10 cellular contexts compared by ENCODE assay signal in the genomic region with DNA sequence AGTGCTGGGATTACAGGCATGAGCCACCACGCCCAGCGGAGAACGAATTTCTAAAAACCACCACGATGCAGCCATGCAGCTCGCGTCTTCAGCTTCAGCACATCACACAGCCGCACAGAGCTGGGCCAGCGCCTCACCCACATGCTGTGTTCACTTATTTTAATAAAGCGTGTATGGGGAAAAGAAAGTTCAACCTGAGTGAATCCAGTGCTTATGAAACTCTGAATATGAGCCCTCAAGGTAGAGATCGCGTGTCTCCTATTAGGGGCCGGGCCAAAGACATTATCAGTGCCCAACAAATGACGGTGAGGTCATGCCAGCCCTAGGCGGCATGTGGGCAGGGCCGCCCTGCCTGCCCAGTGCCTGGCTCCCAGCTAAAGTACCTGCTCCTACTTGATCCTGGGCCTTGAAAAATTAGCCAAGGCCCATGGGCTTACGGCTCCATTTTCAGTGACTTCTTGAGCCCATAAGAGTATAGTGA. TPM values are rescaled to one million over a fixed set of nuclear protein-coding genes. Genes with fewer than 3 reads are reported as not detected.
DNase-seq lines count a peak whose midpoint lies in the region; ATAC-seq and TF ChIP-seq lines count a peak whose summit lies in the region.
"Had no signal": no experiment of that assay in that cellular context is flagged by ENCODE, and none has a peak within 500 bp of the region (broad histone marks: within the 10 kb centered on the region; RNA-seq: fewer than 3 reads in every experiment).

No MANE protein-coding gene starts in this region.

- TF ChIP-seq CTCF in GM12864 (IDR thresholded peaks at IDR 0.05; ENCODE audit: low read depth, low read length, missing control alignments) (no peak), brain (conservative IDR thresholded peaks at IDR 0.05) (no peak)

- H3K27me3 Mint-ChIP-seq in brain = no peaks in the 10 kb centered on the region
- no peaks in the 10 kb centered on the region for H3K27me3 Mint-ChIP-seq in effector memory CD8-positive, alpha-beta T cell
- H3K27me3 Mint-ChIP-seq in stimulated activated naive CD8-positive, alpha-beta T cell treated with anti-CD3 and anti-CD28 coated beads, Interleukin-15, amount 100 ng/mL, for 72 hours = peaks cover 67% of the 10 kb centered on the region

- no peaks in the 10 kb centered on the region for H3K9me3 Mint-ChIP-seq in brain
- no peaks in the 10 kb centered on the region for H3K9me3 Mint-ChIP-seq in effector memory CD8-positive, alpha-beta T cell
- H3K9me3 Mint-ChIP-seq in stimulated activated naive CD8-positive, alpha-beta T cell treated with anti-CD3 and anti-CD28 coated beads, Interleukin-15, amount 100 ng/mL, for 72 hours = no peaks in the 10 kb centered on the region

- peak overlapping the region; percentile 10 to 52 (median 22) for H3K27ac Mint-ChIP-seq in brain
- no peak overlapping the region for H3K27ac Mint-ChIP-seq in effector memory CD8-positive, alpha-beta T cell
- H3K27ac Mint-ChIP-seq in stimulated activated naive CD8-positive, alpha-beta T cell treated with anti-CD3 and anti-CD28 coated beads, Interleukin-15, amount 100 ng/mL, for 72 hours = no peak overlapping the region

- peaks cover 3% of the 10 kb centered on the region for H3K36me3 Mint-ChIP-seq in brain
- H3K36me3 Mint-ChIP-seq in effector memory CD8-positive, alpha-beta T cell (ENCODE audit: insufficient read depth) = peaks cover 7% of the 10 kb centered on the region

- DNase-seq in GM12864 (ENCODE audit: low read depth) (peak; percentile 85), NCI-H69 (lab: John Stamatoyannopoulos, UW) (no peak), NCI-H748 (lab: John Stamatoyannopoulos, UW; ENCODE audit: unreplicated experiment) (no peak)
- DNase-seq in effector memory CD8-positive, alpha-beta T cell = no peak
- no peak for DNase-seq in stimulated activated naive CD8-positive, alpha-beta T cell treated with anti-CD3 and anti-CD28 coated beads, Interleukin-15, amount 100 ng/mL, for 72 hours
- DNase-seq: activated naive CD4-positive, alpha-beta T cell; NCI-H1417 treated with DMSO at 0.1 percent for 48 hours had no signal

- H3K4me3 ChIP-seq in GM12864 (ENCODE audit: low read depth, low read length) = no peak overlapping the region

- no peak overlapping the region for H3K4me3 Mint-ChIP-seq in brain
- no peak overlapping the region for H3K4me3 Mint-ChIP-seq in effector memory CD8-positive, alpha-beta T cell
- no peak overlapping the region for H3K4me3 Mint-ChIP-seq in stimulated activated naive CD8-positive, alpha-beta T cell treated with anti-CD3 and anti-CD28 coated beads, Interleukin-15, amount 100 ng/mL, for 72 hours

- peak; percentile 75 for ATAC-seq in GM21360 (IDR thresholded peaks at IDR 0.05; ENCODE audit: unreplicated experiment)
- peak; percentile 62 for ATAC-seq in HG03095 (IDR thresholded peaks at IDR 0.05; ENCODE audit: unreplicated experiment)
- no peak for ATAC-seq in effector memory CD8-positive, alpha-beta T cell (replicated peaks)
- ATAC-seq in stimulated activated naive CD8-positive, alpha-beta T cell treated with anti-CD3 and anti-CD28 coated beads, Interleukin-15, amount 100 ng/mL, for 72 hours = no peak

- peaks cover 55% of the 10 kb centered on the region for H3K4me1 Mint-ChIP-seq in brain
- peaks cover under 1 to 5% of the 10 kb centered on the region in 2 donors for H3K4me1 Mint-ChIP-seq in effector memory CD8-positive, alpha-beta T cell (ENCODE audit: low read depth in 2 of 2)
- H3K4me1 Mint-ChIP-seq in stimulated activated naive CD8-positive, alpha-beta T cell treated with anti-CD3 and anti-CD28 coated beads, Interleukin-15, amount 100 ng/mL, for 72 hours = peaks cover 52% of the 10 kb centered on the region

RNA-seq across cellular contexts. Expression of a gene that starts 44.3 kb away (rescaled TPM):
- 20.3 TPM for polyA plus RNA-seq in brain (ENCODE audit: insufficient read depth, low read depth, low replicate concordance)

Comparison
In these comparisons a context has a peak if more than half of its experiments do, and no peak if none do; other contexts are left out.
1. ATAC-seq: peak in GM21360 (single experiment) and HG03095 (single experiment); none in effector memory CD8-positive, alpha-beta T cell (single experiment) and stimulated activated naive CD8-positive, alpha-beta T cell treated with anti-CD3 and anti-CD28 coated beads, Interleukin-15, amount 100 ng/mL, for 72 hours (single experiment).
2. H3K27ac Mint-ChIP-seq: peak in brain (5 of 5); none in effector memory CD8-positive, alpha-beta T cell (0 of 2) and stimulated activated naive CD8-positive, alpha-beta T cell treated with anti-CD3 and anti-CD28 coated beads, Interleukin-15, amount 100 ng/mL, for 72 hours (0 of 2).